In genomic region chr5:152595327-152595890, GRCh38 we compare ENCODE assay signal across 1 cellular context.
TF ChIP-seq lines count a peak whose summit lies in the region.

No MANE protein-coding gene starts in this region.

TF ChIP-seq in WTC11, 78 proteins besides CTCF, POLR2A, EP300 and RAD21 (continued from another document):
- no peak for TF ChIP-seq MLX (CRISPR knock-in tag; IDR thresholded peaks at IDR 0.05)
- TF ChIP-seq AFF4 (CRISPR knock-in tag; IDR thresholded peaks at IDR 0.05; ENCODE audit: borderline replicate concordance): no peak
TF ChIP-seq in WTC11: peak in this region for 0.
